In the genomic region with DNA sequence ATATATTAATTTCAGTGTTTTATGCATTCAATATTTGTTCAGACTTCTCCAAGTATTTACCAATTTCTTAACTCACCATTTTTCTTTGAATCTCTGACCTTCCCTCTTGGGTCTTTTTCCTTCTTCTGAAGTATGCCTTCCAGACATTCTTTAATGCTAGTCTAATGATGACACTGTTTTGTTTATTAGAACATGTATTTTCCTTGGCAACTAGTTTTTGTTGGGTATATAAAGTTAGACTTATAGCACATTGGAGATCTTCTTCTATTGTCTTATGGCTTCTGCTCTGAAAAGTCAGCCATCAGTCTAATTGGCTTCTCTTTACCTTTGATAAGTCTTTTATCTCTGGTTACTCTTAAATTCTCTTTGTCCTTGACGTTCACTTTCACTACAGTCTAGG, we compare ENCODE assay signal across 26 cellular contexts.
"Had no signal": no experiment of that assay in that cellular context is flagged by ENCODE, and none has a peak within 500 bp of the region (broad histone marks: within the 10 kb centered on the region; RNA-seq: fewer than 3 reads in every experiment).

No MANE protein-coding gene starts in this region.

- H3K27ac Mint-ChIP-seq: activated CD4-positive, alpha-beta memory T cell treated with anti-CD3 and anti-CD28 coated beads for 36 hours; activated CD4-positive, alpha-beta T cell treated with anti-CD3 and anti-CD28 coated beads, Interleukin-2, amount 10 ng/mL, durations not matched to agents 24 days and 14 days; activated naive CD4-positive, alpha-beta T cell treated with anti-CD3 and anti-CD28 coated beads, Interleukin-2, amount 50 U/mL, for 72 hours; activated T-helper 17 cell treated with anti-CD3 and anti-CD28 coated beads, Interleukin-2, amount 50 U/mL, for 72 hours; naive thymus-derived CD4-positive, alpha-beta T cell; T-helper 17 cell had no signal

- H3K9ac ChIP-seq: parathyroid adenoma had no signal

- H3K36me3 ChIP-seq: breast epithelium, colonic mucosa, gastroesophageal sphincter, sigmoid colon, spleen, WERI-Rb-1 had no signal

- H2AFZ ChIP-seq: parathyroid adenoma had no signal

- H3K27me3 Mint-ChIP-seq: activated CD4-positive, alpha-beta memory T cell treated with anti-CD3 and anti-CD28 coated beads for 36 hours; central memory CD8-positive, alpha-beta T cell; T-helper 17 cell had no signal

- H3K27me3 ChIP-seq: breast epithelium, colonic mucosa, gastroesophageal sphincter, sigmoid colon, spleen, testis had no signal

- H3K9me3 Mint-ChIP-seq: activated T-helper 17 cell treated with anti-CD3 and anti-CD28 coated beads, Interleukin-2, amount 50 U/mL, for 72 hours; central memory CD8-positive, alpha-beta T cell had no signal

- H3K79me2 ChIP-seq: parathyroid adenoma had no signal

- H3K9me3 ChIP-seq: breast epithelium, colonic mucosa, gastroesophageal sphincter, psoas muscle, sigmoid colon, testis had no signal

- H3K4me3 Mint-ChIP-seq: activated CD4-positive, alpha-beta memory T cell treated with anti-CD3 and anti-CD28 coated beads for 36 hours; activated CD4-positive, alpha-beta T cell treated with anti-CD3 and anti-CD28 coated beads, Interleukin-2, amount 10 ng/mL, durations not matched to agents 24 days and 14 days; activated T-cell treated with anti-CD3 and anti-CD28 coated beads, Interleukin-2, amount 50 U/mL, for 4 hours; activated T-helper 17 cell treated with anti-CD3 and anti-CD28 coated beads, Interleukin-2, amount 50 U/mL, for 72 hours; central memory CD8-positive, alpha-beta T cell; naive thymus-derived CD4-positive, alpha-beta T cell; T-helper 17 cell had no signal

- H3K4me3 ChIP-seq: breast epithelium, colonic mucosa, gastroesophageal sphincter, psoas muscle, sigmoid colon, spleen, testis had no signal

- DNase-seq: activated CD4-positive, alpha-beta memory T cell treated with anti-CD3 and anti-CD28 coated beads for 36 hours; activated CD4-positive, alpha-beta T cell treated with anti-CD3 and anti-CD28 coated beads, Interleukin-2, amount 10 ng/mL, durations not matched to agents 24 days and 14 days; activated CD4-positive, CD25-positive, alpha-beta regulatory T cell treated with anti-CD3 and anti-CD28 coated beads, Interleukin-2, amount 50 U/mL, for 72 hours; activated T-cell treated with anti-CD3 and anti-CD28 coated beads, Interleukin-2, amount 50 U/mL, for 4 hours; aorta; colonic mucosa; effector CD8-positive, alpha-beta T cell; hippocampal formation; kidney; midbrain; naive thymus-derived CD4-positive, alpha-beta T cell; psoas muscle; sigmoid colon; spleen; stimulated activated naive CD8-positive, alpha-beta T cell treated with anti-CD3 and anti-CD28 coated beads, Interleukin-15, Interleukin-2, amounts not matched to agents 100 U/mL and 50 U/mL, for 24 hours; T-helper 17 cell; T1000; testis; WERI-Rb-1 had no signal

- ATAC-seq: activated naive CD4-positive, alpha-beta T cell treated with anti-CD3 and anti-CD28 coated beads, Interleukin-2, amount 50 U/mL, for 72 hours; activated T-cell treated with anti-CD3 and anti-CD28 coated beads, Interleukin-2, amount 50 U/mL, for 4 hours; activated T-helper 17 cell treated with anti-CD3 and anti-CD28 coated beads, Interleukin-2, amount 50 U/mL, for 72 hours; gastroesophageal sphincter; naive thymus-derived CD4-positive, alpha-beta T cell; psoas muscle; stimulated activated naive CD8-positive, alpha-beta T cell treated with anti-CD3 and anti-CD28 coated beads, Interleukin-15, Interleukin-2, amounts not matched to agents 100 U/mL and 50 U/mL, for 24 hours; T-helper 17 cell had no signal

- H3K4me1 ChIP-seq: breast epithelium, colonic mucosa, gastroesophageal sphincter, parathyroid adenoma, psoas muscle, spleen, testis had no signal

- H3K36me3 Mint-ChIP-seq: activated CD4-positive, alpha-beta memory T cell treated with anti-CD3 and anti-CD28 coated beads for 36 hours had no signal

- H3K4me1 Mint-ChIP-seq: activated CD4-positive, alpha-beta T cell treated with anti-CD3 and anti-CD28 coated beads, Interleukin-2, amount 10 ng/mL, durations not matched to agents 24 days and 14 days; activated T-helper 17 cell treated with anti-CD3 and anti-CD28 coated beads, Interleukin-2, amount 50 U/mL, for 72 hours; central memory CD8-positive, alpha-beta T cell; naive thymus-derived CD4-positive, alpha-beta T cell; T-helper 17 cell had no signal

- H3K27ac ChIP-seq: breast epithelium, colonic mucosa, epithelial cell of prostate, gastroesophageal sphincter, parathyroid adenoma, psoas muscle, sigmoid colon, spleen, testis, WERI-Rb-1 had no signal
